Comparison of ENCODE assay signal across 22 cellular contexts in the genomic region with DNA sequence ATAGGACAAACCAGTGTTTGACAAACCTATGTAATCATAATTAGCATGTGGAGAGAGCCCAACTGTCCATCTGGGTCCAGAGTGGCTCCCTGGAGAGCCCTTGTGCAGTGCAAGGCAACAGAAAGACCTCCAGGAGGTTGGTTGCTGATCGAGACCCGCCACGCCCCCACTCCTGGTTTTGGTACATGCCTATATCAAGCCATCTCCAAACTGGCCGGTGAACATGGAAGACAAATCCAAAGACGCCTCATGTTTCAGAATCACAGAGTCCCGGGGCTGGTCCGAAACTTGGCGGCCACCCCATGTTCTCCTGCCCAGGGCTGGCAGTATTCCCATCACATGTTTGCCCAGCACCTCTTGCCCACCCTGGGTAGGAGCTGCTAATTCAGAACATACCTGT.
"Had no signal": no experiment of that assay in that cellular context is flagged by ENCODE, and none has a peak within 500 bp of the region (broad histone marks: within the 10 kb centered on the region; RNA-seq: fewer than 3 reads in every experiment).

No MANE protein-coding gene starts in this region.

- H3K4me1 Mint-ChIP-seq: activated naive CD8-positive, alpha-beta T cell treated with anti-CD3 and anti-CD28 coated beads, Interleukin-2, amount 10 ng/mL, durations not matched to agents 7 days and 5 days; nephron had no signal

- H3K27ac Mint-ChIP-seq: activated naive CD4-positive, alpha-beta T cell treated with anti-CD3 and anti-CD28 coated beads for 36 hours; activated naive CD8-positive, alpha-beta T cell treated with anti-CD3 and anti-CD28 coated beads, Interleukin-2, amount 10 ng/mL, durations not matched to agents 7 days and 5 days; mesothelial cell of epicardium; nephron; stimulated activated naive CD8-positive, alpha-beta T cell treated with anti-CD3 and anti-CD28 coated beads, Interleukin-15, Interleukin-2, amounts not matched to agents 100 ng/mL and 50 ng/mL, for 24 hours; WTC11 had no signal

- H3K27me3 ChIP-seq: ovary had no signal

- H3K9me3 Mint-ChIP-seq: activated naive CD4-positive, alpha-beta T cell treated with anti-CD3 and anti-CD28 coated beads for 36 hours; activated naive CD8-positive, alpha-beta T cell treated with anti-CD3 and anti-CD28 coated beads, Interleukin-2, amount 10 ng/mL, durations not matched to agents 7 days and 5 days; mesothelial cell of epicardium; nephron; stimulated activated naive CD8-positive, alpha-beta T cell treated with anti-CD3 and anti-CD28 coated beads, Interleukin-15, Interleukin-2, amounts not matched to agents 100 ng/mL and 50 ng/mL, for 24 hours; WTC11 had no signal

- H3K4me3 ChIP-seq: heart right ventricle, lung, ovary, prostate gland, skin epidermis, tibial artery had no signal

- H3K27ac ChIP-seq: heart right ventricle, neutrophil, ovary, prostate gland, skin epidermis, tibial artery had no signal

- H3K4me3 Mint-ChIP-seq: activated naive CD4-positive, alpha-beta T cell treated with anti-CD3 and anti-CD28 coated beads for 36 hours; activated naive CD8-positive, alpha-beta T cell treated with anti-CD3 and anti-CD28 coated beads, Interleukin-2, amount 10 ng/mL, durations not matched to agents 7 days and 5 days; mesothelial cell of epicardium; nephron; stimulated activated naive CD8-positive, alpha-beta T cell treated with anti-CD3 and anti-CD28 coated beads, Interleukin-15, Interleukin-2, amounts not matched to agents 100 ng/mL and 50 ng/mL, for 24 hours; WTC11 had no signal

- ATAC-seq: heart right ventricle, left lobe of liver, right cardiac atrium, WTC11 had no signal

- H3K36me3 Mint-ChIP-seq: activated naive CD8-positive, alpha-beta T cell treated with anti-CD3 and anti-CD28 coated beads, Interleukin-2, amount 10 ng/mL, durations not matched to agents 7 days and 5 days; mesothelial cell of epicardium; WTC11 had no signal

- DNase-seq: activated effector memory CD4-positive, alpha-beta T cell treated with Interleukin-2 at 50 U/mL for 16 hours; activated naive CD4-positive, alpha-beta T cell treated with anti-CD3 and anti-CD28 coated beads for 36 hours; activated naive CD8-positive, alpha-beta T cell treated with anti-CD3 and anti-CD28 coated beads, Interleukin-2, amount 10 ng/mL, durations not matched to agents 7 days and 5 days; activated T-cell treated with anti-CD3 and anti-CD28 coated beads, Interleukin-2, amount 50 U/mL, for 48 hours; effector CD4-positive, alpha-beta T cell; erythroblast; foreskin fibroblast; heart right ventricle; ovary; right cardiac atrium; stimulated activated CD4-positive, alpha-beta T cell treated with anti-CD3 and anti-CD28 coated beads, Interleukin-1b, Interleukin-23, amount 100 ng/mL, for 48 hours; T-helper 9 cell; tibial artery had no signal

- H3K36me3 ChIP-seq: heart right ventricle, neutrophil, ovary, prostate gland, tibial artery had no signal

- H3K4me1 ChIP-seq: heart right ventricle, prostate gland, tibial artery had no signal

- H3K9me3 ChIP-seq: heart right ventricle, neutrophil, ovary, prostate gland, tibial artery had no signal
